Comparison of ENCODE assay signal across 12 cellular contexts in genomic region chr5:68268363-68269130, GRCh38. TPM values are rescaled to one million over a fixed set of nuclear protein-coding genes. Genes with fewer than 3 reads are reported as not detected.
DNase-seq lines count a peak whose midpoint lies in the region; ATAC-seq and TF ChIP-seq lines count a peak whose summit lies in the region.
"Had no signal": no experiment of that assay in that cellular context is flagged by ENCODE, and none has a peak within 500 bp of the region (broad histone marks: within the 10 kb centered on the region; RNA-seq: fewer than 3 reads in every experiment).

No MANE protein-coding gene starts in this region.

- CTCF ChIA-PET in OCI-LY7 (lab: Charles Lee; ENCODE audit: unreplicated experiment) = no interaction called here

- H3K27ac Mint-ChIP-seq in stimulated activated effector memory CD8-positive, alpha-beta T cell treated with anti-CD3 and anti-CD28 coated beads, Interleukin-12 subunit alpha, Interleukin-12 subunit beta, amount 100 ng/mL, for 72 hours = peak overlapping the region; percentile 83

- DNase-seq in DMS 273 (lab: John Stamatoyannopoulos, UW; ENCODE audit: unreplicated experiment) (peak; percentile 15), DMS 273 treated with DMSO at 0.1 percent for 48 hours (lab: John Stamatoyannopoulos, UW) (no peak), epithelial cell of proximal tubule (ENCODE audit: low read depth) (no peak), NCI-H748 (lab: John Stamatoyannopoulos, UW; ENCODE audit: unreplicated experiment) (no peak), OCI-LY7 (ENCODE audit: low spot score) (no peak), DMS153 (lab: John Stamatoyannopoulos, UW) (no peak)
- DNase-seq in stimulated activated effector memory CD8-positive, alpha-beta T cell treated with anti-CD3 and anti-CD28 coated beads, Interleukin-12 subunit alpha, Interleukin-12 subunit beta, amount 100 ng/mL, for 72 hours (ENCODE audit: low spot score in 2 of 2) = no peak
- DNase-seq: MM.1S, SIG-M5 had no signal

- H3K36me3 Mint-ChIP-seq in stimulated activated effector memory CD8-positive, alpha-beta T cell treated with anti-CD3 and anti-CD28 coated beads, Interleukin-12 subunit alpha, Interleukin-12 subunit beta, amount 100 ng/mL, for 72 hours = peaks cover 23% of the 10 kb centered on the region

- H3K4me1 ChIP-seq in OCI-LY7 (ENCODE audit: insufficient read depth, low read length, poor library complexity, severe bottlenecking) = no peaks in the 10 kb centered on the region

- no peak overlapping the region for H3K27ac ChIP-seq in OCI-LY7 (ENCODE audit: low read depth, low read length, poor library complexity, severe bottlenecking)
- H3K27ac ChIP-seq: 22Rv1 had no signal

- H2AFZ ChIP-seq in OCI-LY7 (ENCODE audit: low read length) = no peak overlapping the region

- TF ChIP-seq CTCF in epithelial cell of proximal tubule (conservative IDR thresholded peaks at IDR 0.05; ENCODE audit: low read depth, low read length) (no peak), OCI-LY7 (conservative IDR thresholded peaks at IDR 0.05; ENCODE audit: low read length) (no peak)

- POLR2A ChIA-PET in OCI-LY7 (lab: Charles Lee) = interaction anchor here (0.7 to 0.9 kb wide), 4 partner anchors 8 to 124 kb away, joined by 3 to 4 read pairs (median 3); no protein-coding TSS in a partner anchor

- 0 out of 2 replicates have a peak, but pooled peaks cover 7% of the 10 kb centered on the region for H3K36me3 ChIP-seq in OCI-LY7 (ENCODE audit: insufficient read depth, low read length)

- no peaks in the 10 kb centered on the region for H3K9me3 Mint-ChIP-seq in stimulated activated effector memory CD8-positive, alpha-beta T cell treated with anti-CD3 and anti-CD28 coated beads, Interleukin-12 subunit alpha, Interleukin-12 subunit beta, amount 100 ng/mL, for 72 hours

- H3K4me3 ChIP-seq in epithelial cell of proximal tubule (ENCODE audit: low read depth, low read length) = peak overlapping the region; percentile 9
- no peak overlapping the region for H3K4me3 ChIP-seq in OCI-LY7 (ENCODE audit: low read depth, low read length, poor library complexity, severe bottlenecking)

- no peak overlapping the region for H3K4me2 ChIP-seq in OCI-LY7 (ENCODE audit: low read length)

- ATAC-seq in HG03354 (IDR thresholded peaks at IDR 0.05; ENCODE audit: poor library complexity, severe bottlenecking, unreplicated experiment) = peak; percentile 56
- ATAC-seq in stimulated activated effector memory CD8-positive, alpha-beta T cell treated with anti-CD3 and anti-CD28 coated beads, Interleukin-12 subunit alpha, Interleukin-12 subunit beta, amount 100 ng/mL, for 72 hours = peak; percentile 71
- ATAC-seq: HCT116 had no signal

- intact Hi-C loops in OCI-LY7 (cut with micrococcal nuclease; ENCODE audit: unreplicated experiment) = no loop called here

- H3K4me1 Mint-ChIP-seq in stimulated activated effector memory CD8-positive, alpha-beta T cell treated with anti-CD3 and anti-CD28 coated beads, Interleukin-12 subunit alpha, Interleukin-12 subunit beta, amount 100 ng/mL, for 72 hours = peaks cover 59% of the 10 kb centered on the region

- no peaks in the 10 kb centered on the region for H3K9me3 ChIP-seq in OCI-LY7 (ENCODE audit: low read length)

- H3K9me2 ChIP-seq in OCI-LY7 (ENCODE audit: insufficient read depth, low read length) = no peaks in the 10 kb centered on the region

- BruUV-seq in OCI-LY7 (replicated peaks; lab: Mats Ljungman, UMichigan) = no TSS peak

- peaks cover 12% of the 10 kb centered on the region; the same call in 1 of the 2 replicates for H4K20me1 ChIP-seq in OCI-LY7 (ENCODE audit: insufficient read depth, low read length)

- H3K79me2 ChIP-seq in OCI-LY7 (ENCODE audit: insufficient read depth, low read depth, low read length) = peaks cover 25% of the 10 kb centered on the region; the same call in 1 of the 2 replicates

- peak overlapping the region; percentile 59 for H3K4me3 Mint-ChIP-seq in stimulated activated effector memory CD8-positive, alpha-beta T cell treated with anti-CD3 and anti-CD28 coated beads, Interleukin-12 subunit alpha, Interleukin-12 subunit beta, amount 100 ng/mL, for 72 hours

RNA-seq across cellular contexts. Expression of gene PIK3R1, which starts 53.0 kb away (rescaled TPM):
- total RNA-seq in epithelial cell of proximal tubule = 5.9 and 6.8 TPM in 2 replicates
- total RNA-seq in OCI-LY7 (2014; rRNA removed; shearing (Covaris generic)) = 14.9 and 15.8 TPM in 2 replicates
- total RNA-seq in OCI-LY7 (2022) = 43.4 and 45.6 TPM in 2 replicates
